ENCODE assay signal across 8 cellular contexts in genomic region chrX:38327007-38327774, GRCh38. TPM values are rescaled to one million over a fixed set of nuclear protein-coding genes. Genes with fewer than 3 reads are reported as not detected.
DNase-seq lines count a peak whose midpoint lies in the region; ATAC-seq and TF ChIP-seq lines count a peak whose summit lies in the region.

A gene with protein sequence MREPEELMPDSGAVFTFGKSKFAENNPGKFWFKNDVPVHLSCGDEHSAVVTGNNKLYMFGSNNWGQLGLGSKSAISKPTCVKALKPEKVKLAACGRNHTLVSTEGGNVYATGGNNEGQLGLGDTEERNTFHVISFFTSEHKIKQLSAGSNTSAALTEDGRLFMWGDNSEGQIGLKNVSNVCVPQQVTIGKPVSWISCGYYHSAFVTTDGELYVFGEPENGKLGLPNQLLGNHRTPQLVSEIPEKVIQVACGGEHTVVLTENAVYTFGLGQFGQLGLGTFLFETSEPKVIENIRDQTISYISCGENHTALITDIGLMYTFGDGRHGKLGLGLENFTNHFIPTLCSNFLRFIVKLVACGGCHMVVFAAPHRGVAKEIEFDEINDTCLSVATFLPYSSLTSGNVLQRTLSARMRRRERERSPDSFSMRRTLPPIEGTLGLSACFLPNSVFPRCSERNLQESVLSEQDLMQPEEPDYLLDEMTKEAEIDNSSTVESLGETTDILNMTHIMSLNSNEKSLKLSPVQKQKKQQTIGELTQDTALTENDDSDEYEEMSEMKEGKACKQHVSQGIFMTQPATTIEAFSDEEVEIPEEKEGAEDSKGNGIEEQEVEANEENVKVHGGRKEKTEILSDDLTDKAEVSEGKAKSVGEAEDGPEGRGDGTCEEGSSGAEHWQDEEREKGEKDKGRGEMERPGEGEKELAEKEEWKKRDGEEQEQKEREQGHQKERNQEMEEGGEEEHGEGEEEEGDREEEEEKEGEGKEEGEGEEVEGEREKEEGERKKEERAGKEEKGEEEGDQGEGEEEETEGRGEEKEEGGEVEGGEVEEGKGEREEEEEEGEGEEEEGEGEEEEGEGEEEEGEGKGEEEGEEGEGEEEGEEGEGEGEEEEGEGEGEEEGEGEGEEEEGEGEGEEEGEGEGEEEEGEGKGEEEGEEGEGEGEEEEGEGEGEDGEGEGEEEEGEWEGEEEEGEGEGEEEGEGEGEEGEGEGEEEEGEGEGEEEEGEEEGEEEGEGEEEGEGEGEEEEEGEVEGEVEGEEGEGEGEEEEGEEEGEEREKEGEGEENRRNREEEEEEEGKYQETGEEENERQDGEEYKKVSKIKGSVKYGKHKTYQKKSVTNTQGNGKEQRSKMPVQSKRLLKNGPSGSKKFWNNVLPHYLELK (minus strand): TSS chrX:38327509. CDS start chrX:38327367, 142 bp downstream.

- peak; percentile 71 to 97 (median 95) for DNase-seq in NCI-H1417 (lab: John Stamatoyannopoulos, UW)
- DNase-seq in SW 1271 (lab: John Stamatoyannopoulos, UW), result peak; percentile 1 to 63
- DNase-seq in heart right ventricle, result peak; percentile 93 to 94
- peak; percentile 88 to 99 (median 90) for DNase-seq in posterior cingulate gyrus
- peak; percentile 93 for DNase-seq in type B pancreatic cell (ENCODE audit: extremely low spot score, unreplicated experiment)

- H3K27ac ChIP-seq in adipose tissue (ENCODE audit: low read depth, low read length), result no peak within 1 kb of the TSS
- peak within 1 kb of the TSS; percentile 75 to 89 (median 85) for H3K27ac ChIP-seq in heart right ventricle

- no peaks in the 10 kb centered on the region for H3K9me3 ChIP-seq in heart right ventricle

- TF ChIP-seq CTCF in GM12874 (IDR thresholded peaks at IDR 0.05; ENCODE audit: insufficient read depth, low read depth, low read length) (peak; percentile 80), heart right ventricle (IDR thresholded peaks at IDR 0.05) (peak; percentile 52 to 84 (median 75)), type B pancreatic cell (conservative IDR thresholded peaks at IDR 0.05) (peak; percentile 82)

- no peaks in the 10 kb centered on the region for H3K36me3 ChIP-seq in heart right ventricle

- H3K36me3 Mint-ChIP-seq in type B pancreatic cell, result no peaks in the 10 kb centered on the region

- ATAC-seq in HG02798 (IDR thresholded peaks at IDR 0.05; ENCODE audit: poor library complexity, unreplicated experiment) (peak; percentile 98), heart right ventricle (peak; percentile 98 to 99 (median 99))

- H3K4me3 Mint-ChIP-seq in type B pancreatic cell, result peak within 1 kb of the TSS; percentile 94

- peaks cover 0 to 10% (median 0%) of the 10 kb centered on the region in 9 donors for H3K4me1 ChIP-seq in heart right ventricle

- WGBS in adipose tissue, 3 donors, result 1 to 33% (median 1%) methylated on average over 49 to 67 of the region's 67 CpGs
- 0% methylated on average over 45 to 67 of the region's 67 CpGs for WGBS in heart right ventricle, 2 donors

- peaks cover 4% of the 10 kb centered on the region for H3K4me1 Mint-ChIP-seq in type B pancreatic cell (ENCODE audit: unreplicated experiment)

- H3K9me3 Mint-ChIP-seq in type B pancreatic cell, result no peaks in the 10 kb centered on the region

- H3K27me3 Mint-ChIP-seq in type B pancreatic cell, result no peaks in the 10 kb centered on the region

- peak within 1 kb of the TSS; percentile 46 to 89 (median 75) for H3K4me3 ChIP-seq in heart right ventricle

- no peaks in the 10 kb centered on the region for H3K27me3 ChIP-seq in heart right ventricle

- H3K27ac Mint-ChIP-seq in type B pancreatic cell, result peak within 1 kb of the TSS; percentile 96

- intact Hi-C loops in heart right ventricle (cut with DNase I) (loop anchor here in 4 of 10 donors (2.0 to 10.0 kb wide), 4 partner anchors 62 to 402 kb away; no protein-coding TSS in a partner anchor), posterior cingulate gyrus (cut with DNase I) (loop anchor here (10.0 kb wide), 1 partner anchor 582 kb away; no protein-coding TSS in a partner anchor)

RNA-seq across cellular contexts. Expression of the gene that starts here (rescaled TPM):
- polyA plus RNA-seq in adipose tissue, result 10 to 100 TPM in 2 of 3 donors, 1 to 10 TPM in 1; 4.4 to 35.8 (median 16.7) TPM
- 10 to 100 TPM in 1 of 10 donors, 1 to 10 TPM in 9; 3.8 to 10.2 (median 5.5) TPM for total RNA-seq in heart right ventricle
- 10 to 100 TPM in 1 of 2 donors, 1 to 10 TPM in 1; 9.9 to 30.3 TPM for polyA plus RNA-seq in heart right ventricle
- total RNA-seq in type B pancreatic cell (ENCODE audit: low replicate concordance), result 8.4 and 13.2 TPM in 2 replicates

Comparison
In these comparisons a context has a peak if more than half of its experiments do, and no peak if none do; other contexts are left out.
1. DNase-seq: peak in every context shown above with its lines; median percentile 95 in NCI-H1417; 94 in heart right ventricle; 93 in type B pancreatic cell; 90 in posterior cingulate gyrus; 32 in SW 1271.